24 cellular contexts compared by ENCODE assay signal in genomic region chr2:64145760-64146159, GRCh38. TPM values are rescaled to one million over a fixed set of nuclear protein-coding genes. Genes with fewer than 3 reads are reported as not detected.
DNase-seq lines count a peak whose midpoint lies in the region; ATAC-seq, FAIRE-seq and TF ChIP-seq lines count a peak whose summit lies in the region.
"Had no signal": no experiment of that assay in that cellular context is flagged by ENCODE, and none has a peak within 500 bp of the region (broad histone marks: within the 10 kb centered on the region; RNA-seq: fewer than 3 reads in every experiment).

No MANE protein-coding gene starts in this region.

- peaks cover 3 to 11% of the 10 kb centered on the region in 2 donors for H3K36me3 Mint-ChIP-seq in CD4-positive, alpha-beta memory T cell
- H3K36me3 Mint-ChIP-seq in neural progenitor cell (no peaks in the 10 kb centered on the region), T-helper 17 cell (ENCODE audit: low read depth) (peaks cover 6% of the 10 kb centered on the region)

- CTCF ChIA-PET in CD4-positive, alpha-beta memory T cell (lab: Charles Lee; ENCODE audit: partially characterized antibody) = interaction anchor here (0.9 to 2.1 kb wide), 3 partner anchors 82 to 185 kb away, joined by 3 to 14 read pairs (median 7); no protein-coding TSS in a partner anchor

- no peak for FAIRE-seq in bronchial epithelial cell (lab: Jason Lieb, UNC)
- FAIRE-seq: A549, GM12892, H54 had no signal

- POLR2A ChIA-PET in CD4-positive, alpha-beta memory T cell (lab: Charles Lee; ENCODE audit: partially characterized antibody) = interaction anchor here (1.4 kb wide), 1 partner anchor 110 kb away, joined by 3 read pairs; no protein-coding TSS in a partner anchor

- H2AFZ ChIP-seq in Karpas-422 (ENCODE audit: low read length) = no peak overlapping the region
- H2AFZ ChIP-seq in neural progenitor cell (replicated peaks) = peak overlapping the region; percentile 30

- peaks cover 44% of the 10 kb centered on the region for H3K79me2 ChIP-seq in Karpas-422 (ENCODE audit: low read length)
- peaks cover 29% of the 10 kb centered on the region for H3K79me2 ChIP-seq in neural progenitor cell (ENCODE audit: low read depth)

- peaks cover 0 to 2% (median 0%) of the 10 kb centered on the region in 8 donors for H3K9me3 Mint-ChIP-seq in CD4-positive, alpha-beta memory T cell
- no peaks in the 10 kb centered on the region for H3K9me3 Mint-ChIP-seq in neural progenitor cell
- H3K9me3 Mint-ChIP-seq: CD8-positive, alpha-beta memory T cell; HFFc6 had no signal

- H3K4me3 ChIP-seq in CD4-positive, alpha-beta memory T cell (ENCODE audit: low read length in 2 of 2) = no peak overlapping the region
- 0 out of 2 replicates have a peak overlapping the region, but pooled peaks have one; percentile 89 for H3K4me3 ChIP-seq in Karpas-422 (ENCODE audit: low read length)
- no peak overlapping the region for H3K4me3 ChIP-seq in bronchial epithelial cell (ENCODE audit: low read depth, low read length)
- H3K4me3 ChIP-seq in neural progenitor cell = no peak overlapping the region
- H3K4me3 ChIP-seq: A549, BLaER1 had no signal

- H3K36me3 ChIP-seq in CD4-positive, alpha-beta memory T cell (ENCODE audit: insufficient read depth, low read length) = no peaks in the 10 kb centered on the region
- H3K36me3 ChIP-seq in Karpas-422 (ENCODE audit: insufficient read depth, low read length) (peaks cover 14% of the 10 kb centered on the region; the same call in 1 of the 2 replicates), bronchial epithelial cell (ENCODE audit: control insufficient read depth, insufficient read depth, low read length) (no peaks in the 10 kb centered on the region), neural progenitor cell (no peaks in the 10 kb centered on the region)
- H3K36me3 ChIP-seq: BLaER1 had no signal

- H3K9me3 ChIP-seq in CD4-positive, alpha-beta memory T cell (ENCODE audit: control insufficient read depth in 1 of 2, low read length in 2 of 2) = no peaks in the 10 kb centered on the region
- H3K9me3 ChIP-seq in Karpas-422 (ENCODE audit: low read length) = no peaks in the 10 kb centered on the region
- no peaks in the 10 kb centered on the region for H3K9me3 ChIP-seq in neural progenitor cell (ENCODE audit: low read depth)
- no peaks in the 10 kb centered on the region for H3K9me3 ChIP-seq in T-helper 17 cell (ENCODE audit: control insufficient read depth, low read length, poor library complexity, severe bottlenecking)
- H3K9me3 ChIP-seq: A549, BLaER1 had no signal

- TF ChIP-seq CTCF in bronchial epithelial cell (IDR thresholded peaks at IDR 0.05; ENCODE audit: insufficient read depth, low read length, severe bottlenecking) = no peak
- TF ChIP-seq CTCF in neural progenitor cell (IDR thresholded peaks at IDR 0.05) = no peak

- H3K9ac ChIP-seq in Karpas-422 (ENCODE audit: low read length) (no peak overlapping the region), neural progenitor cell (no peak overlapping the region)
- H3K9ac ChIP-seq: BLaER1 had no signal

- no peak overlapping the region for H3K4me3 Mint-ChIP-seq in CD4-positive, alpha-beta memory T cell
- H3K4me3 Mint-ChIP-seq in neural progenitor cell (no peak overlapping the region), T-helper 17 cell (no peak overlapping the region)
- H3K4me3 Mint-ChIP-seq: HFFc6 had no signal

- H3K27ac ChIP-seq in CD4-positive, alpha-beta memory T cell (ENCODE audit: low read depth, low read length) = no peak overlapping the region
- no peak overlapping the region for H3K27ac ChIP-seq in Karpas-422 (ENCODE audit: low read length)
- no peak overlapping the region for H3K27ac ChIP-seq in neural progenitor cell
- H3K27ac ChIP-seq: A549, BLaER1, RWPE1 had no signal

- H4K20me1 ChIP-seq in Karpas-422 (ENCODE audit: insufficient read depth, low read depth, low read length) = peaks cover 8% of the 10 kb centered on the region; the same call in 1 of the 2 replicates
- H4K20me1 ChIP-seq in neural progenitor cell (ENCODE audit: low read depth) = peaks cover 18% of the 10 kb centered on the region

- no peak for ATAC-seq in HG03039 (IDR thresholded peaks at IDR 0.05; ENCODE audit: unreplicated experiment)
- ATAC-seq in T-helper 17 cell = no peak
- no peak for ATAC-seq in GM19455 (IDR thresholded peaks at IDR 0.05; ENCODE audit: unreplicated experiment)
- ATAC-seq: A549, PC-3, SK-N-SH treated with all-trans-retinoic acid at 6 μM for 48 hours had no signal

- H3K27me3 Mint-ChIP-seq in CD4-positive, alpha-beta memory T cell = no peaks in the 10 kb centered on the region
- H3K27me3 Mint-ChIP-seq in neural progenitor cell (ENCODE audit: insufficient read depth, low read depth) = no peaks in the 10 kb centered on the region
- no peaks in the 10 kb centered on the region for H3K27me3 Mint-ChIP-seq in T-helper 17 cell

- H3F3A ChIP-seq in neural progenitor cell (ENCODE audit: low read depth) = no peaks in the 10 kb centered on the region

- H3K9me2 ChIP-seq in Karpas-422 (replicated peaks; ENCODE audit: insufficient read depth, low read length) = no peaks in the 10 kb centered on the region

- intact Hi-C loops in CD4-positive, alpha-beta memory T cell (cut with micrococcal nuclease) = loop anchor here (2.0 to 10.0 kb wide), 4 partner anchors 305 to 1079 kb away; partner anchors contain the start of genes ACTR2 and UGP2

- H3K4me1 Mint-ChIP-seq in CD4-positive, alpha-beta memory T cell = peaks cover 14 to 25% (median 20%) of the 10 kb centered on the region in 4 donors
- peaks cover 20% of the 10 kb centered on the region for H3K4me1 Mint-ChIP-seq in neural progenitor cell
- peaks cover 20% of the 10 kb centered on the region for H3K4me1 Mint-ChIP-seq in T-helper 17 cell

- H3K4me2 ChIP-seq in Karpas-422 (ENCODE audit: low read depth, low read length, poor library complexity, severe bottlenecking) (peak overlapping the region; percentile 95), neural progenitor cell (no peak overlapping the region)
- H3K4me2 ChIP-seq: A549, BLaER1 had no signal

- H3K4me1 ChIP-seq in CD4-positive, alpha-beta memory T cell (ENCODE audit: insufficient read depth, low read length) = peaks cover 39% of the 10 kb centered on the region
- H3K4me1 ChIP-seq in Karpas-422 (ENCODE audit: low read length) (peaks cover 41% of the 10 kb centered on the region), neural progenitor cell (peaks cover 29% of the 10 kb centered on the region)
- H3K4me1 ChIP-seq: A549 had no signal

- peak in 4 of 5 donors; percentile 27 to 38 (median 30) for DNase-seq in CD4-positive, alpha-beta memory T cell
- DNase-seq in Karpas-422 (no peak), bronchial epithelial cell (ENCODE audit: low read depth) (peak; percentile 53), neural progenitor cell (ENCODE audit: low spot score) (no peak), T-helper 17 cell (no peak)
- no peak for DNase-seq in stimulated activated CD4-positive, alpha-beta T cell treated with anti-CD3 and anti-CD28 coated beads, Interleukin-2, amount 100 ng/mL, for 24 hours
- DNase-seq: CD8-positive, alpha-beta memory T cell; HFFc6; KG1; NCI-H1417; NCI-H187 treated with DMSO at 0.1 percent for 48 hours; NCI-H2227 treated with DMSO at 0.1 percent for 48 hours; NCI-H524; NCI-H82; PC-3; SIG-M5 had no signal

- H3K27me3 ChIP-seq in CD4-positive, alpha-beta memory T cell (ENCODE audit: insufficient read depth, low read length) = no peaks in the 10 kb centered on the region
- no peaks in the 10 kb centered on the region for H3K27me3 ChIP-seq in Karpas-422 (ENCODE audit: low read length)
- no peaks in the 10 kb centered on the region for H3K27me3 ChIP-seq in bronchial epithelial cell (ENCODE audit: control insufficient read depth, insufficient read depth, low read length)
- H3K27me3 ChIP-seq in neural progenitor cell = no peaks in the 10 kb centered on the region
- H3K27me3 ChIP-seq: BLaER1 had no signal

- H3K27ac Mint-ChIP-seq in CD4-positive, alpha-beta memory T cell = no peak overlapping the region
- H3K27ac Mint-ChIP-seq in neural progenitor cell (no peak overlapping the region), T-helper 17 cell (no peak overlapping the region)
- H3K27ac Mint-ChIP-seq: HFFc6 had no signal

RNA-seq across cellular contexts. Expression of gene PELI1, which starts 1.5 kb away (rescaled TPM):
- 10 to 100 TPM; 36.7 to 40.5 TPM for total RNA-seq in CD4-positive, alpha-beta memory T cell
- 10 to 100 TPM; 11.3 to 15.4 TPM for polyA plus RNA-seq in CD4-positive, alpha-beta memory T cell
- 49.9 and 90.7 TPM in 2 replicates for total RNA-seq in Karpas-422 (2014; rRNA removed; shearing (Covaris generic); ENCODE audit: low replicate concordance)
- total RNA-seq in bronchial epithelial cell (22.9 and 38.1 TPM in 2 replicates), neural progenitor cell (ENCODE audit: low replicate concordance) (71.9 and 88.7 TPM in 2 replicates), T-helper 17 cell (100 to 1,000 TPM; 171 to 195 TPM)

Comparison
In these comparisons a context has a peak if more than half of its experiments do, and no peak if none do; other contexts are left out.
1. DNase-seq: peak in CD4-positive, alpha-beta memory T cell (4 of 5) and bronchial epithelial cell (single experiment); none in Karpas-422 (single experiment), neural progenitor cell (single experiment), T-helper 17 cell (0 of 3) and stimulated activated CD4-positive, alpha-beta T cell treated with anti-CD3 and anti-CD28 coated beads, Interleukin-2, amount 100 ng/mL, for 24 hours (0 of 2).